1 cellular context compared by ENCODE assay signal in genomic region chr3:186746008-186746407, GRCh38.
TF ChIP-seq lines count a peak whose summit lies in the region.

No MANE protein-coding gene starts in this region.

TF ChIP-seq in HepG2, 621 proteins besides CTCF, POLR2A, EP300 and RAD21 (continued from another document and continues in another):
- TF ChIP-seq RXRB (CRISPR knock-in tag; IDR thresholded peaks at IDR 0.05; ENCODE audit: borderline replicate concordance) (peak; percentile 62; the same call in 1 of the 2 replicates), CEBPG (CRISPR knock-in tag; IDR thresholded peaks at IDR 0.05) (peak; percentile 42), THAP11 (CRISPR knock-in tag; IDR thresholded peaks at IDR 0.05) (peak; percentile 34; the same call in 1 of the 2 replicates), FLYWCH1 (CRISPR knock-in tag; IDR thresholded peaks at IDR 0.05) (peak; percentile 76; the same call in 1 of the 2 replicates), ZNF383 (CRISPR knock-in tag; IDR thresholded peaks at IDR 0.05; ENCODE audit: borderline replicate concordance) (no peak), KDM3A (CRISPR knock-in tag; IDR thresholded peaks at IDR 0.05; ENCODE audit: low read depth) (no peak), KLF16 (CRISPR knock-in tag; IDR thresholded peaks at IDR 0.05) (0 out of 4 replicates have a peak, but pooled peaks of 1 of the 2 experiments have one; percentile 43), NFYB (CRISPR knock-in tag; IDR thresholded peaks at IDR 0.05) (peak; percentile 70), ZNF629 (CRISPR knock-in tag; conservative IDR thresholded peaks at IDR 0.05) (no peak), ZNF691 (CRISPR knock-in tag; IDR thresholded peaks at IDR 0.05; ENCODE audit: borderline replicate concordance, low read depth) (peak; percentile 56; the same call in 1 of the 2 replicates), ZNF710 (CRISPR knock-in tag; IDR thresholded peaks at IDR 0.05; ENCODE audit: borderline replicate concordance) (0 out of 2 replicates have a peak, but pooled peaks have one; percentile 25), ZNF687 (CRISPR knock-in tag; IDR thresholded peaks at IDR 0.05) (peak; percentile 85), ATF2 (CRISPR knock-in tag; IDR thresholded peaks at IDR 0.05) (no peak), HIC2 (CRISPR knock-in tag; IDR thresholded peaks at IDR 0.05; ENCODE audit: low read depth) (no peak), TBX2 (CRISPR knock-in tag; IDR thresholded peaks at IDR 0.05; ENCODE audit: borderline replicate concordance) (peak; percentile 61; the same call in 1 of the 2 replicates), ZBTB7B (CRISPR knock-in tag; IDR thresholded peaks at IDR 0.05) (no peak), NFKBIZ (CRISPR knock-in tag; IDR thresholded peaks at IDR 0.05) (peak; percentile 54; the same call in 1 of the 2 replicates), SPEN (CRISPR knock-in tag; IDR thresholded peaks at IDR 0.05; ENCODE audit: low read depth) (0 out of 2 replicates have a peak, but pooled peaks have one; percentile 21), ZNF703 (CRISPR knock-in tag; IDR thresholded peaks at IDR 0.05; ENCODE audit: borderline replicate concordance) (no peak), DMTF1 (CRISPR knock-in tag; IDR thresholded peaks at IDR 0.05) (no peak), KLF11 (CRISPR knock-in tag; IDR thresholded peaks at IDR 0.05) (no peak), MYC (CRISPR knock-in tag; IDR thresholded peaks at IDR 0.05; ENCODE audit: borderline replicate concordance) (peak; percentile 36; the same call in 1 of the 2 replicates), ZSCAN5A (CRISPR knock-in tag; IDR thresholded peaks at IDR 0.05; ENCODE audit: borderline replicate concordance) (no peak; the same call in 1 of the 2 replicates), RAD51 (IDR thresholded peaks at IDR 0.05; ENCODE audit: borderline replicate concordance) (no peak), HOXD1 (CRISPR knock-in tag; IDR thresholded peaks at IDR 0.05) (no peak), CENPX (CRISPR knock-in tag; IDR thresholded peaks at IDR 0.05) (no peak), PTBP1 (IDR thresholded peaks at IDR 0.05; ENCODE audit: low read depth, low read length, poor library complexity, severe bottlenecking) (no peak), HDAC2 (CRISPR knock-in tag; IDR thresholded peaks at IDR 0.05) (peak; percentile 50; the same call in 1 of the 2 replicates), THYN1 (CRISPR knock-in tag; IDR thresholded peaks at IDR 0.05; ENCODE audit: borderline replicate concordance, low read depth) (no peak), MAFF (IDR thresholded peaks at IDR 0.05; ENCODE audit: low read depth, low read length) (no peak), TFDP2 (CRISPR knock-in tag; IDR thresholded peaks at IDR 0.05) (peak; percentile 47), KMT2A (CRISPR knock-in tag; IDR thresholded peaks at IDR 0.05) (peak; percentile 34; the same call in 1 of the 2 replicates), ARID5B (CRISPR knock-in tag; IDR thresholded peaks at IDR 0.05) (peak; percentile 75), ZNF652 (CRISPR knock-in tag; IDR thresholded peaks at IDR 0.05; ENCODE audit: borderline replicate concordance, low read depth) (peak; percentile 76), TAF1 (CRISPR knock-in tag; IDR thresholded peaks at IDR 0.05) (peak; percentile 44; the same call in 1 of the 2 replicates), NFE2L2 (IDR thresholded peaks at IDR 0.05; ENCODE audit: low read length) (no peak), CENPT (CRISPR knock-in tag; IDR thresholded peaks at IDR 0.05; ENCODE audit: low read depth) (no peak)
